Comparison of ENCODE assay signal across 1 cellular context in the genomic region with DNA sequence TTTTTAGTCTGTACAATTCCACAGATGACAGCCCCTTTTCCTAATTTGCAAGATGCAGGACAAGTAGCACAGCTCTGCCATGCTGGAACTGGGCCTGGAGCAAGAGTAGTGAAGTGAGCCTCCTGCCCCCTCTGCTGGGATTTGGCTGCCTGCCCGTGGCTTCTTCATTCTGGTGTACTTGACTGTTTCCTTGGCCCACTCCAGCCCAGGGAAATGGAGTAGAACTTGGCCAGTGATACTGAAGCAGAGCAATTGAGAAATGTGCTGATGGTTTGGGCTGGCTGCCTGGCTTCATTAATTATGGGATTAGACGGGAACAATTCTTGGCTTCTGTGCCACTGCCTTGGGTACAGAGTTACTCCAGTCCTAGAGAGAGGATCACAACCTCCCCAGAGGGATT.
TF ChIP-seq lines count a peak whose summit lies in the region.

No MANE protein-coding gene starts in this region.

TF ChIP-seq in H1, 55 proteins besides CTCF, POLR2A, EP300 and RAD21:
- TF ChIP-seq RFX5 (IDR thresholded peaks at IDR 0.05; ENCODE audit: borderline replicate concordance, low read depth, low read length) (no peak), CBX8 (IDR thresholded peaks at IDR 0.05; ENCODE audit: borderline replicate concordance, low read depth, low read length) (no peak), SIN3A (conservative IDR thresholded peaks at IDR 0.05 in 1 of 2, IDR thresholded peaks at IDR 0.05 in 1 of 2; ENCODE audit: low read depth in 1 of 2, low read length in 2 of 2) (no peak), POU5F1 (IDR thresholded peaks at IDR 0.05; ENCODE audit: low read depth, low read length) (no peak), TAF1 (IDR thresholded peaks at IDR 0.05; ENCODE audit: low read depth, low read length) (no peak), ASH2L (IDR thresholded peaks at IDR 0.05; ENCODE audit: low read length) (no peak), GABPA (IDR thresholded peaks at IDR 0.05; ENCODE audit: borderline replicate concordance, insufficient read depth, low read length) (no peak), BCL11A (IDR thresholded peaks at IDR 0.05; ENCODE audit: low read depth in 2 of 2, low read length in 2 of 2) (no peak), CHD1 (IDR thresholded peaks at IDR 0.05; ENCODE audit: low read depth, low read length) (no peak), SIRT6 (IDR thresholded peaks at IDR 0.05; ENCODE audit: low read length) (no peak)
- TF ChIP-seq, protein P1, sequence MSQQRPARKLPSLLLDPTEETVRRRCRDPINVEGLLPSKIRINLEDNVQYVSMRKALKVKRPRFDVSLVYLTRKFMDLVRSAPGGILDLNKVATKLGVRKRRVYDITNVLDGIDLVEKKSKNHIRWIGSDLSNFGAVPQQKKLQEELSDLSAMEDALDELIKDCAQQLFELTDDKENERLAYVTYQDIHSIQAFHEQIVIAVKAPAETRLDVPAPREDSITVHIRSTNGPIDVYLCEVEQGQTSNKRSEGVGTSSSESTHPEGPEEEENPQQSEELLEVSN (IDR thresholded peaks at IDR 0.05), result no peak
